1 cellular context compared by ENCODE assay signal in the genomic region with DNA sequence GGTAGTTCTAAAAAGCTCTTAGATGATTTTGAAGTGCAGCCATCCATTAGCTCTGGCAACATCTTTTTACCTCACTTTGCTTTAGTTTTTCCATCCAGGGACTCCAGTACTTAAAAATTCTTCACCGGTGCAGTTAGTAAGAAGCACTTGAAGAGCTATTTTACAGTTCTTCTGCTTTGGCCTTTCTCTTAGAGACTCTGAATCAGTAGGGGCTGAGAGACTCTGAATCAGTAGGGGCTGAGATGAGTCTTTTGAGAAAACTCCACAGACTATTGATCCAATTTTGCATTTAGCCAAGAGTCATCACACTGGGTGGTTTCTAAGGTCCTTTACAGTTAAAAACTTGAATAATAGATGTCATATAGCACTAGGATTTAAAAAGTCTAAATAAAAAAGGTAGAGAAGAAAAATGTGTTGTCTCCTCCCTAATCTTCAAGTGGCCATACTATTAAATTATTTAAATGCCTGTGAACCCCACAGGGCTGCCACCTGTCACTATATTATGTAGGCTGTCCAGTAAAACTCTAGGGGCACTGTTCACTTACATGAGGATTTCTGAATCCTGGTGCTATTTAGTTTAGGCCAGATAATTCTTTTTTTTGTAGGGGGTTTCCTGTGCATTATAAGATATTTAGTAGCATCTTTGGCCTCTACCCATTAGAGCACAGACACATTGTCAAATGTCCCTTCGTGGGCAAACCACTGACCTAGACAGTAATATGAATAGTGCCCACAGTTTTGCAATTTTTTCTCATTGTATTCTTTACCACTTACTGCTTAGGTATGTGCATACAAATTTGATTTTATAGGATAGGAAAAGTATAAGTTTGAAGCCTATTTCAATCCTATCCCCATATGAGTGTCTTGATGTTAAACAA.
TF ChIP-seq lines count a peak whose summit lies in the region.

No MANE protein-coding gene starts in this region.

TF ChIP-seq in HCT116, 20 proteins besides CTCF, POLR2A, EP300 and RAD21:
- TF ChIP-seq EGR1 (IDR thresholded peaks at IDR 0.05; ENCODE audit: low read depth) = no peak
